8 cellular contexts compared by ENCODE assay signal in the genomic region with DNA sequence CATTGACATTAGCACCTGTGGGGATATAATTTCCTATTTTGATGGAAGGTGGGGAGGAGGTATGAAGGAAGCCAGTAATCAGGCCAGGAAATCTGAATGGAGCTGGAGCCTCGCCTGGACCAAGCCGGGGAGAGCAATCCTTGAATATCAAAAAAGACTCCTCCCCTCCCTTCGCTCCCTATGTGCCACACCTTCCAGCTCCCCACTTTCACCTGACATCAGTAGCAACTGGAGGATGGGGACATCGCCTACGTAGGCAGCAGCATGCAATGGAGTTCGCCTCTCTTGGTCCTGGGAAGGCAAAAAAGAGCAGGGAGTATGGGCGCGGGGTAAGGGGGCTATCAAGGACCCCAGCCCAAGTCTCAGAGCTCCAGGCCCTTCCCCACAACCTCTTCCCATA. TPM values are rescaled to one million over a fixed set of nuclear protein-coding genes. Genes with fewer than 3 reads are reported as not detected.
A peak's percentile ranks its signal among the peaks of the same experiment; 100 is the strongest.
DNase-seq lines count a peak whose midpoint lies in the region; ATAC-seq and TF ChIP-seq lines count a peak whose summit lies in the region.

No MANE protein-coding gene starts in this region.

- peak overlapping the region; percentile 93 to 97 (median 97) for H3K4me3 ChIP-seq in right lobe of liver
- H3K4me3 ChIP-seq in thymus (ENCODE audit: low read length): peak overlapping the region; percentile 97

- WGBS in right lobe of liver (ENCODE audit: insufficient coverage, low coverage, low lambda C conversion rate, missing lambda C conversion rate): 79% methylated on average over 6 of the region's 8 CpGs
- WGBS in thymus: 91% methylated on average over 8 of the region's 8 CpGs

- peaks cover 0 to 15% (median 7%) of the 10 kb centered on the region in 4 donors for H3K4me1 ChIP-seq in right lobe of liver
- H3K4me1 ChIP-seq in thymus (ENCODE audit: control insufficient read depth, insufficient read depth, low read length): peaks cover 14% of the 10 kb centered on the region

- peak overlapping the region; percentile 88 for H3K27ac Mint-ChIP-seq in activated CD4-positive, alpha-beta T cell treated with anti-CD3 and anti-CD28 coated beads, Interleukin-2, amount 10 ng/mL, durations not matched to agents 7 days and 5 days

- TF ChIP-seq CTCF in right lobe of liver (IDR thresholded peaks at IDR 0.05): no peak
- no peak for TF ChIP-seq CTCF in GM10266 (IDR thresholded peaks at IDR 0.05; ENCODE audit: control insufficient read depth, insufficient read depth, low read depth, missing control alignments)

- H3K27me3 Mint-ChIP-seq in activated CD4-positive, alpha-beta T cell treated with anti-CD3 and anti-CD28 coated beads, Interleukin-2, amount 10 ng/mL, durations not matched to agents 7 days and 5 days: no peaks in the 10 kb centered on the region

- TF ChIP-seq POLR2A in right lobe of liver (IDR thresholded peaks at IDR 0.05): no peak

- H3K36me3 Mint-ChIP-seq in activated CD4-positive, alpha-beta T cell treated with anti-CD3 and anti-CD28 coated beads, Interleukin-2, amount 10 ng/mL, durations not matched to agents 7 days and 5 days (ENCODE audit: low read depth): peaks cover 28% of the 10 kb centered on the region

- DNase-seq in activated CD4-positive, alpha-beta T cell treated with anti-CD3 and anti-CD28 coated beads, Interleukin-2, amount 10 ng/mL, durations not matched to agents 7 days and 5 days: no peak
- no peak for DNase-seq in activated CD4-positive, alpha-beta T cell treated with anti-CD3 and anti-CD28 coated beads, Interleukin-2, amount 50 U/mL, for 48 hours
- DNase-seq in right lobe of liver (peak in 1 of 3 donors; percentile 12), NCI-H2171 treated with DMSO at 0.1 percent for 48 hours (lab: John Stamatoyannopoulos, UW) (no peak), GM10266 (ENCODE audit: extremely low spot score) (no peak)

- H3K27ac ChIP-seq in angular gyrus (ENCODE audit: low read depth, low read length): peak overlapping the region; percentile 35
- H3K27ac ChIP-seq in right lobe of liver: no peak overlapping the region
- no peak overlapping the region for H3K27ac ChIP-seq in thymus (ENCODE audit: low read depth)

- H3K9me3 ChIP-seq in right lobe of liver (no peaks in the 10 kb centered on the region), thymus (ENCODE audit: control insufficient read depth) (no peaks in the 10 kb centered on the region)

- H3K9me3 Mint-ChIP-seq in activated CD4-positive, alpha-beta T cell treated with anti-CD3 and anti-CD28 coated beads, Interleukin-2, amount 10 ng/mL, durations not matched to agents 7 days and 5 days: no peaks in the 10 kb centered on the region

- CTCF ChIA-PET in activated CD4-positive, alpha-beta T cell treated with anti-CD3 and anti-CD28 coated beads, Interleukin-2, amount 10 ng/mL, durations not matched to agents 7 days and 5 days (lab: Charles Lee): interaction anchor here (0.9 to 4.9 kb wide), 9 partner anchors 10 to 468 kb away, joined by 3 to 44 read pairs (median 12); partner anchors contain the start of genes COQ10A, RNF41 and SMARCC2

- peaks cover 0 to 47% (median 19%) of the 10 kb centered on the region in 4 donors for H3K36me3 ChIP-seq in right lobe of liver
- H3K36me3 ChIP-seq in thymus (ENCODE audit: control insufficient read depth, insufficient read depth): peaks cover 34% of the 10 kb centered on the region

- peaks cover 19% of the 10 kb centered on the region for H3K4me1 Mint-ChIP-seq in activated CD4-positive, alpha-beta T cell treated with anti-CD3 and anti-CD28 coated beads, Interleukin-2, amount 10 ng/mL, durations not matched to agents 7 days and 5 days

- H3K27me3 ChIP-seq in right lobe of liver (no peaks in the 10 kb centered on the region), thymus (ENCODE audit: control insufficient read depth, insufficient read depth) (no peaks in the 10 kb centered on the region)

- intact Hi-C loops in right lobe of liver (cut with DNase I): no loop called here

- H3K4me3 Mint-ChIP-seq in activated CD4-positive, alpha-beta T cell treated with anti-CD3 and anti-CD28 coated beads, Interleukin-2, amount 10 ng/mL, durations not matched to agents 7 days and 5 days: peak overlapping the region; percentile 88

- POLR2A ChIA-PET in activated CD4-positive, alpha-beta T cell treated with anti-CD3 and anti-CD28 coated beads, Interleukin-2, amount 10 ng/mL, durations not matched to agents 7 days and 5 days (lab: Charles Lee): no interaction called here

- no peak for ATAC-seq in right lobe of liver
- ATAC-seq in GM18517 (IDR thresholded peaks at IDR 0.05; ENCODE audit: unreplicated experiment): no peak

RNA-seq across cellular contexts. Expression of gene ANKRD52, which starts 1.1 kb away (rescaled TPM):
- 10 to 100 TPM; 39.0 to 45.9 TPM for total RNA-seq in activated CD4-positive, alpha-beta T cell treated with anti-CD3 and anti-CD28 coated beads, Interleukin-2, amount 10 ng/mL, durations not matched to agents 7 days and 5 days
- total RNA-seq in right lobe of liver: 10 to 100 TPM; 10.6 to 16.1 (median 12.2) TPM
- 7.9 TPM for polyA plus RNA-seq in thymus

RNA-seq across cellular contexts. Expression of gene COQ10A, which starts 9.7 kb away (rescaled TPM):
- 10 to 100 TPM; 15.3 to 17.1 TPM for total RNA-seq in activated CD4-positive, alpha-beta T cell treated with anti-CD3 and anti-CD28 coated beads, Interleukin-2, amount 10 ng/mL, durations not matched to agents 7 days and 5 days
- total RNA-seq in right lobe of liver: 10 to 100 TPM in 3 of 6 experiments, 1 to 10 TPM in 3; 5.5 to 25.1 (median 13.0) TPM
- 24.9 TPM for polyA plus RNA-seq in thymus

RNA-seq across cellular contexts. Expression of gene SLC39A5, which starts 27.2 kb away (rescaled TPM):
- total RNA-seq in activated CD4-positive, alpha-beta T cell treated with anti-CD3 and anti-CD28 coated beads, Interleukin-2, amount 10 ng/mL, durations not matched to agents 7 days and 5 days: under 1 TPM in 1 of 2 experiments, not detected in 1; 0.64 TPM
- 100 to 1,000 TPM in 3 of 6 experiments, 10 to 100 TPM in 3; 39.7 to 209 (median 110) TPM for total RNA-seq in right lobe of liver
- polyA plus RNA-seq in thymus: 0.30 TPM

RNA-seq across cellular contexts. Expression of gene NABP2, which starts 32.9 kb away (rescaled TPM):
- 10 to 100 TPM; 56.7 to 63.5 TPM for total RNA-seq in activated CD4-positive, alpha-beta T cell treated with anti-CD3 and anti-CD28 coated beads, Interleukin-2, amount 10 ng/mL, durations not matched to agents 7 days and 5 days
- total RNA-seq in right lobe of liver: 10 to 100 TPM; 10.3 to 24.3 (median 14.8) TPM
- polyA plus RNA-seq in thymus: 16.0 TPM

RNA-seq across cellular contexts. Expression of gene RNF41, which starts 35.3 kb away (rescaled TPM):
- total RNA-seq in activated CD4-positive, alpha-beta T cell treated with anti-CD3 and anti-CD28 coated beads, Interleukin-2, amount 10 ng/mL, durations not matched to agents 7 days and 5 days: 10 to 100 TPM; 30.1 to 31.6 TPM
- 10 to 100 TPM; 10.6 to 23.0 (median 12.3) TPM for total RNA-seq in right lobe of liver
- polyA plus RNA-seq in thymus: 18.3 TPM

Comparison
In these comparisons a context has a peak if more than half of its experiments do, and no peak if none do; other contexts are left out.
1. RNA of gene SLC39A5, which starts 27.2 kb away (total RNA-seq): 39.7 to 209 TPM in right lobe of liver; 0.64 TPM in activated CD4-positive, alpha-beta T cell treated with anti-CD3 and anti-CD28 coated beads, Interleukin-2, amount 10 ng/mL, durations not matched to agents 7 days and 5 days; every median in the first group is over 10 times any median in the second.